Comparison of ENCODE assay signal across 9 cellular contexts in genomic region chr2:119647440-119648169, GRCh38.
DNase-seq lines count a peak whose midpoint lies in the region; ATAC-seq and TF ChIP-seq lines count a peak whose summit lies in the region.
"Had no signal": no experiment of that assay in that cellular context is flagged by ENCODE, and none has a peak within 500 bp of the region (broad histone marks: within the 10 kb centered on the region; RNA-seq: fewer than 3 reads in every experiment).

No MANE protein-coding gene starts in this region.

- DNase-seq in NOMO-1 (lab: John Stamatoyannopoulos, UW; ENCODE audit: unreplicated experiment in 2 of 2) (peak; percentile 58 to 66), kidney tubule cell (ENCODE audit: low spot score) (peak; percentile 38), foreskin fibroblast (no peak), NCI-H510A (lab: John Stamatoyannopoulos, UW) (no peak), SW 1271 (lab: John Stamatoyannopoulos, UW) (no peak)
- DNase-seq in stimulated activated CD4-positive, alpha-beta T cell treated with anti-CD3 and anti-CD28 coated beads, Interleukin-4, amount 100 ng/mL, for 1 hour, result no peak
- DNase-seq: NCI-H2227 treated with DMSO at 0.1 percent for 48 hours had no signal

- peak; percentile 95 for ATAC-seq in GM18909 (IDR thresholded peaks at IDR 0.05; ENCODE audit: poor library complexity, unreplicated experiment)
- ATAC-seq in HG02885 (IDR thresholded peaks at IDR 0.05; ENCODE audit: poor library complexity, unreplicated experiment), result peak; percentile 82

- no peak overlapping the region for H3K4me3 ChIP-seq in foreskin fibroblast (ENCODE audit: low read depth in 1 of 2, low read length in 2 of 2)

- no peak for TF ChIP-seq CTCF in foreskin fibroblast (IDR thresholded peaks at IDR 0.05; ENCODE audit: low read depth, low read length)

Comparison
In these comparisons a context has a peak if more than half of its experiments do, and no peak if none do; other contexts are left out.
1. DNase-seq: peak in NOMO-1 (2 of 2) and kidney tubule cell (single experiment); none in foreskin fibroblast (0 of 2), NCI-H510A (single experiment), SW 1271 (0 of 2) and stimulated activated CD4-positive, alpha-beta T cell treated with anti-CD3 and anti-CD28 coated beads, Interleukin-4, amount 100 ng/mL, for 1 hour (single experiment).